ENCODE assay signal across 12 cellular contexts in genomic region chr10:31209523-31209922, GRCh38.
"Had no signal": no experiment of that assay in that cellular context is flagged by ENCODE, and none has a peak within 500 bp of the region (broad histone marks: within the 10 kb centered on the region; RNA-seq: fewer than 3 reads in every experiment).

No MANE protein-coding gene starts in this region.

- H3K4me1 Mint-ChIP-seq: naive thymus-derived CD8-positive, alpha-beta T cell had no signal

- H3K27ac Mint-ChIP-seq: dendritic cell treated with granulocyte-macrophage colony-stimulating factor and Interleukin-4, amounts not matched to agents 40 ng/mL and 50 ng/mL, for 4 days; effector memory CD8-positive, alpha-beta T cell; naive thymus-derived CD8-positive, alpha-beta T cell; type B pancreatic cell had no signal

- DNase-seq: effector memory CD8-positive, alpha-beta T cell; glutamatergic neuron; kidney; left cardiac atrium; mesendoderm; naive thymus-derived CD8-positive, alpha-beta T cell; stimulated activated CD4-positive, alpha-beta T cell treated with anti-CD3 and anti-CD28 coated beads, Interleukin-2, amount 100 ng/mL, for 48 hours; stimulated activated naive CD4-positive, alpha-beta T cell treated with Interleukin-2 at 50 U/mL for 16 hours; thyroid gland had no signal

- H3K36me3 Mint-ChIP-seq: naive thymus-derived CD8-positive, alpha-beta T cell; type B pancreatic cell had no signal

- H3K27me3 Mint-ChIP-seq: naive thymus-derived CD8-positive, alpha-beta T cell; type B pancreatic cell had no signal

- H3K4me3 Mint-ChIP-seq: dendritic cell treated with granulocyte-macrophage colony-stimulating factor and Interleukin-4, amounts not matched to agents 40 ng/mL and 50 ng/mL, for 4 days; effector memory CD8-positive, alpha-beta T cell; naive thymus-derived CD8-positive, alpha-beta T cell; type B pancreatic cell had no signal

- ATAC-seq: effector memory CD8-positive, alpha-beta T cell; gastroesophageal sphincter; naive thymus-derived CD8-positive, alpha-beta T cell had no signal

- H3K9me3 Mint-ChIP-seq: dendritic cell treated with granulocyte-macrophage colony-stimulating factor and Interleukin-4, amounts not matched to agents 40 ng/mL and 50 ng/mL, for 4 days; type B pancreatic cell had no signal
